In genomic region chr19:6156033-6156432, GRCh38 we compare ENCODE assay signal across 34 cellular contexts. TPM values are rescaled to one million over a fixed set of nuclear protein-coding genes. Genes with fewer than 3 reads are reported as not detected.
"Had no signal": no experiment of that assay in that cellular context is flagged by ENCODE, and none has a peak within 500 bp of the region (broad histone marks: within the 10 kb centered on the region; RNA-seq: fewer than 3 reads in every experiment).

No MANE protein-coding gene starts in this region.

- H3K27me3 ChIP-seq: dorsolateral prefrontal cortex, esophagus squamous epithelium, gastrocnemius medialis, heart right ventricle, left lung had no signal

- ATAC-seq: effector memory CD8-positive, alpha-beta T cell; esophagus mucosa; gastrocnemius medialis; heart right ventricle; left cardiac atrium; left lung; left ventricle myocardium superior; lower lobe of right lung; mucosa of descending colon; naive thymus-derived CD4-positive, alpha-beta T cell had no signal

- FAIRE-seq: colon, endometrium, islet of Langerhans, keratinocyte had no signal

- H3K4me1 ChIP-seq: esophagus squamous epithelium, gastrocnemius medialis, heart right ventricle, left lung, lower lobe of right lung had no signal

- H3K9me3 ChIP-seq: esophagus squamous epithelium, gastrocnemius medialis, lower lobe of right lung, mucosa of descending colon had no signal

- H3K4me3 ChIP-seq: coronary artery, dorsolateral prefrontal cortex, esophagus squamous epithelium, gastrocnemius medialis, heart right ventricle, left lung, lower lobe of right lung, mucosa of descending colon had no signal

- H3K36me3 ChIP-seq: esophagus squamous epithelium, gastrocnemius medialis, heart right ventricle, left lung, lower lobe of right lung had no signal

- H3K27ac ChIP-seq: coronary artery, dorsolateral prefrontal cortex, epithelial cell of prostate, esophagus squamous epithelium, gastrocnemius medialis, heart right ventricle, left lung, lower lobe of right lung had no signal

- DNase-seq: dermis blood vessel endothelial cell; dorsolateral prefrontal cortex; effector CD8-positive, alpha-beta T cell; effector memory CD8-positive, alpha-beta T cell; endodermal cell; erythroblast; esophagus squamous epithelium; foreskin fibroblast; foreskin melanocyte; gastrocnemius medialis; glutamatergic neuron; head of caudate nucleus; heart right ventricle; hippocampal formation; left cardiac atrium; left lung; left ventricle myocardium superior; lower lobe of right lung; mesenchymal stem cell; mucosa of descending colon; naive thymus-derived CD4-positive, alpha-beta T cell had no signal

RNA-seq across cellular contexts. Expression of gene ACSBG2, which starts 20.6 kb away (rescaled TPM):
- total RNA-seq: dermis blood vessel endothelial cell; endodermal cell; esophagus mucosa; gastrocnemius medialis; glomerular endothelial cell; heart right ventricle; kidney epithelial cell; left cardiac atrium; left lung; left ventricle myocardium superior; lower leg skin; lung microvascular endothelial cell; mesenteric fat pad; mesothelial cell of epicardium; mucosa of descending colon; naive thymus-derived CD4-positive, alpha-beta T cell had no signal
- polyA plus RNA-seq: heart right ventricle; keratinocyte; naive thymus-derived CD4-positive, alpha-beta T cell had no signal
